38 cellular contexts compared by ENCODE assay signal in genomic region chr5:146366904-146367303, GRCh38. TPM values are rescaled to one million over a fixed set of nuclear protein-coding genes. Genes with fewer than 3 reads are reported as not detected.
"Had no signal": no experiment of that assay in that cellular context is flagged by ENCODE, and none has a peak within 500 bp of the region (broad histone marks: within the 10 kb centered on the region; RNA-seq: fewer than 3 reads in every experiment).

No MANE protein-coding gene starts in this region.

- H3K27me3 ChIP-seq: adrenal gland, ascending aorta, gastroesophageal sphincter, right lobe of liver, testis, transverse colon, uterus had no signal

- FAIRE-seq: kidney had no signal

- H3K4me3 ChIP-seq: adrenal gland, ascending aorta, cardiac muscle cell, coronary artery, dorsolateral prefrontal cortex, gastroesophageal sphincter, mucosa of descending colon, right lobe of liver, skin epidermis, testis, transverse colon, uterus had no signal

- ATAC-seq: activated CD4-positive, CD25-positive, alpha-beta regulatory T cell treated with anti-CD3 and anti-CD28 coated beads, Interleukin-2, amount 50 U/mL, for 24 hours; effector memory CD8-positive, alpha-beta T cell; gastroesophageal sphincter; left colon; mucosa of descending colon; natural killer cell treated with Interleukin-12 subunit alpha and Interleukin-12 subunit beta and Interleukin-15 and Interleukin-18, amount 100 ng/mL, for 72 hours; right lobe of liver; stimulated activated naive CD8-positive, alpha-beta T cell treated with anti-CD3 and anti-CD28 coated beads, Interleukin-15, Interleukin-2, amounts not matched to agents 100 U/mL and 50 U/mL, for 24 hours; T-helper 17 cell had no signal

- DNase-seq: activated CD4-positive, alpha-beta T cell treated with anti-CD3 and anti-CD28 coated beads for 48 hours; activated CD4-positive, alpha-beta T cell treated with anti-CD3 and anti-CD28 coated beads, Interleukin-2, amount 50 U/mL, for 48 hours; activated CD8-positive, alpha-beta memory T cell treated with anti-CD3 and anti-CD28 coated beads, Interleukin-2, amount 50 U/mL, for 4 hours; activated effector memory CD4-positive, alpha-beta T cell treated with anti-CD3 and anti-CD28 coated beads, Interleukin-2, amount 50 U/mL, for 16 hours; activated naive CD4-positive, alpha-beta T cell treated with anti-CD3 and anti-CD28 coated beads for 36 hours; activated naive CD8-positive, alpha-beta T cell treated with anti-CD3 and anti-CD28 coated beads for 36 hours; activated T-cell treated with anti-CD3 and anti-CD28 coated beads, Interleukin-2, amount 50 U/mL, for 1 hour; adrenal gland; dorsolateral prefrontal cortex; effector memory CD8-positive, alpha-beta T cell; erythroblast; hippocampal formation; immature natural killer cell; kidney; left colon; mucosa of descending colon; right lobe of liver; stimulated activated CD4-positive, alpha-beta T cell treated with anti-CD3 and anti-CD28 coated beads, Interleukin-12 subunit alpha, Interleukin-12 subunit beta, amount 100 ng/mL, for 4 hours; stimulated activated CD4-positive, alpha-beta T cell treated with anti-CD3 and anti-CD28 coated beads, Interleukin-4, amount 100 ng/mL, for 1 hour; stimulated activated naive CD8-positive, alpha-beta T cell treated with anti-CD3 and anti-CD28 coated beads, Interleukin-15, Interleukin-2, amounts not matched to agents 100 U/mL and 50 U/mL, for 24 hours; T-helper 17 cell; T1000; testis; transverse colon; uterus; WERI-Rb-1 had no signal

- H3K36me3 ChIP-seq: adrenal gland, ascending aorta, cardiac muscle cell, gastroesophageal sphincter, right lobe of liver, transverse colon, uterus, WERI-Rb-1 had no signal

- H3K4me1 ChIP-seq: adrenal gland, ascending aorta, gastroesophageal sphincter, right lobe of liver, testis, transverse colon, uterus had no signal

- H3K27ac ChIP-seq: adrenal gland, ascending aorta, cardiac muscle cell, coronary artery, dorsolateral prefrontal cortex, gastroesophageal sphincter, right lobe of liver, skin epidermis, testis, transverse colon, uterus, WERI-Rb-1 had no signal

- H3K9me3 ChIP-seq: adrenal gland, ascending aorta, gastroesophageal sphincter, mucosa of descending colon, right lobe of liver, testis, transverse colon, uterus had no signal

RNA-seq across cellular contexts. Expression of gene POU4F3, which starts 28.3 kb away (rescaled TPM):
- total RNA-seq: activated naive CD4-positive, alpha-beta T cell treated with anti-CD3 and anti-CD28 coated beads for 36 hours; activated T-helper 1 cell treated with anti-CD3 and anti-CD28 coated beads, Interleukin-12 subunit alpha, Interleukin-12 subunit beta, Interleukin-2, Interleukin-4 antibody, amounts not matched to agents 30 ng/mL and 10 ng/mL and 1 ng/mL, durations not matched to agents 14 hours and 24 hours and 36 hours; ascending aorta; cerebellum; fibroblast of lung; fibroblast of villous mesenchyme; gastroesophageal sphincter; left colon; mesenteric fat pad; mucosa of descending colon; natural killer cell treated with Interleukin-12 subunit alpha and Interleukin-12 subunit beta and Interleukin-15 and Interleukin-18, amount 100 ng/mL, for 72 hours; T-helper 17 cell; testis; transverse colon had no signal
- polyA plus RNA-seq: adrenal gland, cardiac muscle cell, fibroblast of lung, immature natural killer cell had no signal
